In the genomic region with DNA sequence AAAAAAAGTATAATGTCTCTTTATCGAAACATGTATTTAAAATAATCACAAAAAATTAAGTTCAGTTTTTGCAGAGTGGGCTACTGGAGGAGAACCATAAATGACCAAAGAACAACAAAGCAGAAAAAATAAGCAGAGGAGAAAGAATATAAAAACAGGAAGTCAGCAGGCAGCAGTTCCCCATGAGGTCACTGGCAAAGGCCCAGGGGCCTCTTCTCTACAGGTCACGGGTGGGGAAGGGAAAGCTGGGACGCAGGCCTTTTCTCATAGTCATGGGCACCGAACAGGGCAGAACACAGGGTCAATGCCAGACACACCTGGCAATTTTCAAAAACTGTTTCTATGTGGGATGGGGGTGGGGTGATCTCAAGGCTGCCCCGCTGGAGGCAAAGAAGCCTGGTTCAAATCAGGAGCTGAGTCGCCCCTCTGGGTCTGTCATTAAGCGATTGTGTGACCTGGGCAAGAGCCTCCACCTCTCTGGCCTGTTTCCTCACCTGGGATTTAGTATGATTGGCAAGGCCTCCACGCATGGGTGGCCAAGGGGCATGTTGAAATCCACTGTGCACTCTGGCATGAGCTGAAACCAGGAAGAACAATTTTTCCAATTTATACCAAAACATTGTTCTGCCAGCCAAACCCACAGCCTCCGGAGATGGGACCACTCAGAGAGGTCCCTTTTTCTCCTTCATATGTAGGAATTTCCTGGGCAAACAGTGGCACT, we compare ENCODE assay signal across 1 cellular context.
TF ChIP-seq lines count a peak whose summit lies in the region.

No MANE protein-coding gene starts in this region.

TF ChIP-seq in IMR-90, 13 proteins besides CTCF, POLR2A, EP300 and RAD21:
- TF ChIP-seq RFX5 (IDR thresholded peaks at IDR 0.05; ENCODE audit: low read depth, low read length) (no peak), CHD1 (IDR thresholded peaks at IDR 0.05; ENCODE audit: low read depth, low read length) (no peak), MAZ (IDR thresholded peaks at IDR 0.05; ENCODE audit: borderline replicate concordance, low read depth, low read length) (no peak), BHLHE40 (IDR thresholded peaks at IDR 0.05; ENCODE audit: low read depth, low read length) (no peak), MAFK (IDR thresholded peaks at IDR 0.05; ENCODE audit: low read depth, low read length) (no peak), FOS (IDR thresholded peaks at IDR 0.05; ENCODE audit: low read depth, low read length) (no peak), SMC3 (IDR thresholded peaks at IDR 0.05; ENCODE audit: low read depth, low read length) (no peak)
TF ChIP-seq in IMR-90: peak in this region for 0.
